22 cellular contexts compared by ENCODE assay signal in genomic region chr7:43716598-43716997, GRCh38.
"Had no signal": no experiment of that assay in that cellular context is flagged by ENCODE, and none has a peak within 500 bp of the region (broad histone marks: within the 10 kb centered on the region; RNA-seq: fewer than 3 reads in every experiment).

No MANE protein-coding gene starts in this region.

- H3K27me3 ChIP-seq: SJSA1 had no signal

- H3K4me3 ChIP-seq: SJSA1, SK-N-MC had no signal

- H3K9me3 ChIP-seq: SJSA1 had no signal

- H3K4me1 ChIP-seq: SJSA1 had no signal

- DNase-seq: IMR-90, KBM-7, MV-4-11, NCI-H1048, NCI-H1105, NCI-H1417, NCI-H146, NCI-H1694 treated with DMSO at 0.1 percent for 48 hours, NCI-H1930, NCI-H2081, NCI-H2107, NCI-H2227 treated with DMSO at 0.1 percent for 48 hours, NCI-H524, NCI-H526 treated with DMSO at 0.1 percent for 48 hours, NCI-H748 treated with DMSO at 0.1 percent for 48 hours, Right ventricle myocardium superior, RPMI8226, SIG-M5 had no signal

- H3K36me3 ChIP-seq: SJSA1 had no signal

- ATAC-seq: HepG2 had no signal

- FAIRE-seq: HepG2, RCC 7860 had no signal

- H3K27ac ChIP-seq: SJSA1, SK-N-MC had no signal
